Comparison of ENCODE assay signal across 8 cellular contexts in genomic region chr5:140176028-140176382, GRCh38. TPM values are rescaled to one million over a fixed set of nuclear protein-coding genes. Genes with fewer than 3 reads are reported as not detected.
A peak's percentile ranks its signal among the peaks of the same experiment; 100 is the strongest.
DNase-seq lines count a peak whose midpoint lies in the region; ATAC-seq, FAIRE-seq and TF ChIP-seq lines count a peak whose summit lies in the region.

No MANE protein-coding gene starts in this region.

- H3K9me1 ChIP-seq in K562 (ENCODE audit: control insufficient read depth, insufficient read depth, low read length) = no peaks in the 10 kb centered on the region

- H3K4me3 ChIP-seq in cardiac muscle cell = peak overlapping the region; percentile 84
- peak overlapping the region; percentile 78 for H3K4me3 ChIP-seq in K562
- H3K4me3 ChIP-seq in upper lobe of right lung = peak overlapping the region; percentile 99

- no peak for TF ChIP-seq CTCF in cardiac muscle cell (IDR thresholded peaks at IDR 0.05; ENCODE audit: low read depth, low read length)
- no peak for TF ChIP-seq CTCF in K562 (IDR thresholded peaks at IDR 0.05 in 2 of 3, conservative IDR thresholded peaks at IDR 0.05 in 1 of 3; ENCODE audit: insufficient read depth in 2 of 3, low read depth in 1 of 3, low read length in 3 of 3)
- no peak for TF ChIP-seq CTCF in upper lobe of right lung (IDR thresholded peaks at IDR 0.05)

- H2AFZ ChIP-seq in K562 (ENCODE audit: low read depth, low read length) = peak overlapping the region; percentile 99

- ATAC-seq in Right ventricle myocardium superior (ENCODE audit: poor library complexity) (no peak), K562 (peak; percentile 0; the same call in 2 of the 3 replicates), memory B cell (ENCODE audit: low read depth) (no peak), upper lobe of right lung (no peak)

- H3K4me1 Mint-ChIP-seq in memory B cell = peaks cover 12% of the 10 kb centered on the region

- no peaks in the 10 kb centered on the region for H3K9me3 Mint-ChIP-seq in memory B cell

- H3K4me1 ChIP-seq in cardiac muscle cell (ENCODE audit: low read depth) (peaks cover 4% of the 10 kb centered on the region), K562 (replicated peaks in 1 of 2; ENCODE audit: control insufficient read depth in 2 of 2, insufficient read depth in 2 of 2, low read length in 2 of 2) (peaks cover 36 to 37% of the 10 kb centered on the region in 2 experiments), upper lobe of right lung (peaks cover 42% of the 10 kb centered on the region)

- POLR2A ChIA-PET in K562 (lab: Yijun Ruan, JAX) = interaction anchor here (0.6 to 3.4 kb wide), 4 partner anchors 10 to 54 kb away, joined by 3 to 18 read pairs (median 10); no protein-coding TSS in a partner anchor

- H4K20me1 ChIP-seq in K562 (replicated peaks; ENCODE audit: control insufficient read depth, insufficient read depth, low read length) = no peaks in the 10 kb centered on the region

- peak overlapping the region; percentile 74 to 95 for H3K9ac ChIP-seq in K562 (ENCODE audit: insufficient read depth in 1 of 2, low read depth in 2 of 2, low read length in 2 of 2)

- peak in 1 of 2 donors; percentile 13 for DNase-seq in cardiac muscle cell (ENCODE audit: low read depth in 1 of 2, low spot score in 1 of 2)
- no peak for DNase-seq in Right ventricle myocardium superior
- DNase-seq in K562 (ENCODE audit: extremely low read depth in 1 of 4, low spot score in 3 of 4) = no peak
- no peak for DNase-seq in memory B cell (ENCODE audit: low spot score in 2 of 2)
- no peak for DNase-seq in upper lobe of right lung
- no peak for DNase-seq in MV-4-11 (lab: John Stamatoyannopoulos, UW)
- no peak for DNase-seq in mucosa of gallbladder (ENCODE audit: low spot score)
- DNase-seq in activated CD4-positive, CD25-positive, alpha-beta regulatory T cell (lab: John Stamatoyannopoulos, UW) = no peak

- no TSS peak for BruUV-seq in K562 (replicated peaks; lab: Mats Ljungman, UMichigan)

- peak overlapping the region; percentile 93 for H3K27ac Mint-ChIP-seq in memory B cell

- H3K27me3 ChIP-seq in cardiac muscle cell = no peaks in the 10 kb centered on the region
- no peaks in the 10 kb centered on the region for H3K27me3 ChIP-seq in K562 (ENCODE audit: control insufficient read depth in 2 of 2, insufficient read depth in 2 of 2, low read length in 2 of 2)
- no peaks in the 10 kb centered on the region for H3K27me3 ChIP-seq in upper lobe of right lung

- in situ Hi-C loops in K562 (cut with MboI) = no loop called here

- H3K4me3 Mint-ChIP-seq in memory B cell = peak overlapping the region; percentile 96

- no peak for TF ChIP-seq RAD21 in K562 (CRISPR knock-in tag; conservative IDR thresholded peaks at IDR 0.05 in 1 of 2, IDR thresholded peaks at IDR 0.05 in 1 of 2)

- peak; percentile 2 for TF ChIP-seq POLR2A in K562 (conservative IDR thresholded peaks at IDR 0.05)

- TF ChIP-seq EP300 in K562 (IDR thresholded peaks at IDR 0.05; ENCODE audit: low read length) = no peak

- H3K27ac ChIP-seq in cardiac muscle cell (peak overlapping the region; percentile 94), K562 (ENCODE audit: extremely low read depth, low read depth, low read length) (peak overlapping the region; percentile 88), upper lobe of right lung (peak overlapping the region; percentile 99)

- 4% methylated on average over 4 of the region's 4 CpGs for WGBS in K562 (ENCODE audit: insufficient coverage, low coverage, missing lambda C conversion rate)

- H3K36me3 ChIP-seq in cardiac muscle cell = no peaks in the 10 kb centered on the region
- H3K36me3 ChIP-seq in K562 (ENCODE audit: control insufficient read depth, insufficient read depth, low read length) = 0 out of 3 replicates have a peak, but pooled peaks cover 4% of the 10 kb centered on the region
- H3K36me3 ChIP-seq in upper lobe of right lung = no peaks in the 10 kb centered on the region

- H3K9me3 ChIP-seq in cardiac muscle cell (ENCODE audit: low read depth) = no peaks in the 10 kb centered on the region
- no peaks in the 10 kb centered on the region for H3K9me3 ChIP-seq in K562 (replicated peaks; ENCODE audit: control insufficient read depth, insufficient read depth, low read depth, low read length)
- H3K9me3 ChIP-seq in upper lobe of right lung = no peaks in the 10 kb centered on the region

- peak; percentile 44 for FAIRE-seq in K562 (lab: Jason Lieb, UNC)

- H3K36me3 Mint-ChIP-seq in memory B cell = peaks cover 4% of the 10 kb centered on the region

- H3K4me2 ChIP-seq in K562 (ENCODE audit: insufficient read depth, low read length) = peak overlapping the region; percentile 95

- H3K79me2 ChIP-seq in K562 (ENCODE audit: control insufficient read depth, insufficient read depth, low read length) = peaks cover 60% of the 10 kb centered on the region

- CTCF ChIA-PET in K562 (lab: Yijun Ruan, JAX; ENCODE audit: low intra/inter-chr PET ratio) = no interaction called here

- intact Hi-C loops in Right ventricle myocardium superior (cut with DNase I) = loop anchor here (5.0 kb wide), 2 partner anchors 66 to 171 kb away; partner anchors contain the start of gene HBEGF
- intact Hi-C loops in K562 (cut with micrococcal nuclease) = loop anchor here (1.0 to 10.0 kb wide), 2 partner anchors 43 to 379 kb away; partner anchors contain the start of gene SRA1
- intact Hi-C loops in upper lobe of right lung (cut with DNase I) = no loop called here

- no peaks in the 10 kb centered on the region for H3K27me3 Mint-ChIP-seq in memory B cell

TF ChIP-seq in K562, 482 proteins besides CTCF, POLR2A, EP300 and RAD21 (continues in another document):
- no peak for TF ChIP-seq BRF1 (IDR thresholded peaks at IDR 0.05; ENCODE audit: borderline replicate concordance, extremely low read depth, insufficient read length)
- TF ChIP-seq KAT8 (IDR thresholded peaks at IDR 0.05; ENCODE audit: low read depth) = no peak

RNA-seq across cellular contexts. Expression of gene CYSTM1, which starts 1.0 kb away (rescaled TPM):
- total RNA-seq in cardiac muscle cell (31.8 and 53.1 TPM in 2 replicates), Right ventricle myocardium superior (58.3 TPM), K562 (2014; rRNA removed) (76.1 and 127 TPM in 2 replicates), K562 (2014; rRNA removed; fragmentation: Illumina TruSeq; extraction: Trizol) (66.6 and 94.6 TPM in 2 replicates), K562 (2015; rRNA removed; fragmentation: Illumina TruSeq; extraction: Trizol) (118 and 129 TPM in 2 replicates), K562 (2021) (76.2 and 86.6 TPM in 2 replicates), upper lobe of right lung (85.1 TPM), mucosa of gallbladder (382 TPM)
- polyA plus RNA-seq in cardiac muscle cell (72.4 and 83.7 TPM in 2 replicates), K562 (2011; rRNA removed) (92.8 and 98.2 TPM in 2 replicates), K562 (2014; fragmentation: Illumina TruSeq; extraction: Trizol) (139 and 150 TPM in 2 replicates), K562 (2014; fragmentation: Nextera tagmentation; extraction: Ambion mirVana) (100 to 1,000 TPM; 363 to 422 TPM), K562 (2014; rRNA removed) (108 and 126 TPM in 2 replicates)
- total RNA-seq in K562 (2011; cell fraction: chromatin; rRNA removed; ENCODE audit: low replicate concordance) = 8.9 and 10.7 TPM in 2 replicates
- total RNA-seq in K562 (2011; cell fraction: nucleolus; rRNA removed) = 20.3 and 25.2 TPM in 2 replicates
- 20.1 and 20.5 TPM in 2 replicates for total RNA-seq in K562 (2011; cell fraction: nucleoplasm; rRNA removed)
- polyA plus RNA-seq in K562 (2011; cell fraction: cytosol; rRNA removed) = 97.9 and 207 TPM in 2 replicates
- 39.9 and 50.7 TPM in 2 replicates for polyA plus RNA-seq in K562 (2011; cell fraction: nucleus; rRNA removed)
- polyA plus RNA-seq in K562 (2012) = 136 and 260 TPM in 2 replicates
- polyA minus RNA-seq in K562 (2011; rRNA and poly(A)+ RNA removed) = 31.6 and 43.3 TPM in 2 replicates
- 48.6 and 56.5 TPM in 2 replicates for polyA minus RNA-seq in K562 (2011; cell fraction: cytosol; rRNA and poly(A)+ RNA removed)
- polyA minus RNA-seq in K562 (2011; cell fraction: nucleus; rRNA and poly(A)+ RNA removed) = 22.5 and 23.8 TPM in 2 replicates

RNA-seq across cellular contexts. Expression of gene IGIP, which starts 50.3 kb away (rescaled TPM):
- 1.5 and 4.8 TPM in 2 replicates for total RNA-seq in cardiac muscle cell
- 0.51 and 1.4 TPM in 2 replicates for polyA plus RNA-seq in cardiac muscle cell
- total RNA-seq in Right ventricle myocardium superior = 10.4 TPM
- 1.4 and 5.9 TPM in 2 replicates for total RNA-seq in K562 (2011; cell fraction: chromatin; rRNA removed; ENCODE audit: low replicate concordance)
- total RNA-seq in K562 (2011; cell fraction: nucleolus; rRNA removed) = 0.67 and 1.2 TPM in 2 replicates
- total RNA-seq in K562 (2011; cell fraction: nucleoplasm; rRNA removed) = 3.4 and 9.5 TPM in 2 replicates
- 0.73 and 1.3 TPM in 2 replicates for total RNA-seq in K562 (2014; rRNA removed)
- total RNA-seq in K562 (2014; rRNA removed; fragmentation: Illumina TruSeq; extraction: Trizol) = 1.4 and 1.5 TPM in 2 replicates
- 1.4 and 1.6 TPM in 2 replicates for total RNA-seq in K562 (2015; rRNA removed; fragmentation: Illumina TruSeq; extraction: Trizol)
- 1.1 and 1.2 TPM in 2 replicates for total RNA-seq in K562 (2021)
- 1.0 and 1.2 TPM in 2 replicates for polyA plus RNA-seq in K562 (2011; rRNA removed)
- polyA plus RNA-seq in K562 (2011; cell fraction: cytosol; rRNA removed) = 0.19 and 0.86 TPM in 2 replicates
- polyA plus RNA-seq in K562 (2011; cell fraction: nucleus; rRNA removed) = 2.3 and 4.8 TPM in 2 replicates
- 1.1 and 2.3 TPM in 2 replicates for polyA plus RNA-seq in K562 (2012)
- 0.96 and 1.5 TPM in 2 replicates for polyA plus RNA-seq in K562 (2014; fragmentation: Illumina TruSeq; extraction: Trizol)
- under 1 TPM; 0.52 to 0.69 TPM for polyA plus RNA-seq in K562 (2014; fragmentation: Nextera tagmentation; extraction: Ambion mirVana)
- 0.91 and 1.1 TPM in 2 replicates for polyA plus RNA-seq in K562 (2014; rRNA removed)
- polyA minus RNA-seq in K562 (2011; rRNA and poly(A)+ RNA removed) = 1.4 and 2.2 TPM in 2 replicates
- polyA minus RNA-seq in K562 (2011; cell fraction: cytosol; rRNA and poly(A)+ RNA removed) = 0.57 and 0.64 TPM in 2 replicates
- 1.3 and 3.1 TPM in 2 replicates for polyA minus RNA-seq in K562 (2011; cell fraction: nucleus; rRNA and poly(A)+ RNA removed)
- total RNA-seq in upper lobe of right lung = 17.3 TPM
- 17.6 TPM for total RNA-seq in mucosa of gallbladder
